In the genomic region with DNA sequence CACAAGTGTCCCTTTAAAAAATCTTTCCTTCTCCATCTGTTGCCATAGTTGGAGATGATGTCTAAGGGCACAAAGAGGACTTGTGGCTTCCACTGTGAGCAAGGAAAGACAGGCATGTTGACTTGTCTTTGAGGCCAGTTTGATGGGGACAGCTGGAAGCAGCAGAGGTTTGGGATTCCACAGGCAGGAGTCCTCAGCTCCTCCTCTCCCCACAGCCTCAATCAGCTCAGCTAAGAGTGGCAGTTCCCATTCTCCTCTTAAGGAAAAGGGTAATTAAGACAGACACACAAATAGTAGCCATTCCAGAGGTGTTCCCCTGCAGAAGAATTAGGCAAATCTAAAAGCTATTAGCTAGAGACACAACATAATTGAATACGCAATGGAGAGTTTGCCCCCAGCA, we compare ENCODE assay signal across 19 cellular contexts.
A peak's percentile ranks its signal among the peaks of the same experiment; 100 is the strongest.
DNase-seq lines count a peak whose midpoint lies in the region; ATAC-seq and TF ChIP-seq lines count a peak whose summit lies in the region.
"Had no signal": no experiment of that assay in that cellular context is flagged by ENCODE, and none has a peak within 500 bp of the region (broad histone marks: within the 10 kb centered on the region; RNA-seq: fewer than 3 reads in every experiment).

No MANE protein-coding gene starts in this region.

- H3K4me3 ChIP-seq in SJCRH30 (no peak overlapping the region), psoas muscle (no peak overlapping the region)
- H3K4me3 ChIP-seq: BLaER1, MG63 had no signal

- H3K9me3 ChIP-seq in SJCRH30 (replicated peaks) (no peaks in the 10 kb centered on the region), psoas muscle (no peaks in the 10 kb centered on the region), H9 (ENCODE audit: control insufficient read depth, low read depth, low read length) (no peaks in the 10 kb centered on the region)
- H3K9me3 ChIP-seq: BLaER1 had no signal

- H2AFZ ChIP-seq in H9 (ENCODE audit: low read length) = no peak overlapping the region

- no peak overlapping the region for H3K9ac ChIP-seq in H9 (ENCODE audit: extremely low read depth, insufficient read length, low read length)
- H3K9ac ChIP-seq: BLaER1, KMS-11 had no signal

- H3K4ac ChIP-seq in H9 (ENCODE audit: low read depth, low read length) = no peak overlapping the region

- no peak overlapping the region for H4K8ac ChIP-seq in H9 (replicated peaks; ENCODE audit: insufficient read length, low read depth, low read length)

- H3K27me3 ChIP-seq in SJCRH30 (no peaks in the 10 kb centered on the region), psoas muscle (ENCODE audit: insufficient read depth in 3 of 3, low read length in 2 of 3) (no peaks in the 10 kb centered on the region), H9 (ENCODE audit: insufficient read depth, low read length) (no peaks in the 10 kb centered on the region)
- H3K27me3 ChIP-seq: BLaER1, MG63 had no signal

- no peaks in the 10 kb centered on the region for H3K36me3 ChIP-seq in SJCRH30
- no peaks in the 10 kb centered on the region for H3K36me3 ChIP-seq in psoas muscle (ENCODE audit: insufficient read depth in 1 of 2, low read depth in 1 of 2)
- H3K36me3 ChIP-seq: BLaER1, MG63 had no signal

- H4K20me1 ChIP-seq in H9 (ENCODE audit: control insufficient read depth, insufficient read depth, insufficient read length) = no peaks in the 10 kb centered on the region
- H4K20me1 ChIP-seq: BLaER1 had no signal

- TF ChIP-seq CTCF in psoas muscle (IDR thresholded peaks at IDR 0.05) (no peak), H9 (conservative IDR thresholded peaks at IDR 0.05) (no peak)

- no peak overlapping the region for H3K4me3 Mint-ChIP-seq in H9
- H3K4me3 Mint-ChIP-seq: CD8-positive, alpha-beta T cell; HFFc6 had no signal

- H3K9me3 Mint-ChIP-seq in H9 = no peaks in the 10 kb centered on the region
- H3K9me3 Mint-ChIP-seq: CD8-positive, alpha-beta T cell; HFFc6 had no signal

- peaks cover 10 to 12% of the 10 kb centered on the region in 2 experiments for H3K4me1 Mint-ChIP-seq in H9

- ATAC-seq in psoas muscle = no peak
- no peak for ATAC-seq in HG03196 (IDR thresholded peaks at IDR 0.05; ENCODE audit: unreplicated experiment)
- ATAC-seq: CD8-positive, alpha-beta T cell had no signal

- peaks cover 61% of the 10 kb centered on the region for H3K4me1 ChIP-seq in SJCRH30
- H3K4me1 ChIP-seq in psoas muscle = peaks cover 35% of the 10 kb centered on the region
- H3K4me1 ChIP-seq in H9 (ENCODE audit: insufficient read depth, low read length) = no peaks in the 10 kb centered on the region

- H3K18ac ChIP-seq in H9 (ENCODE audit: insufficient read length, low read depth, low read length) = no peak overlapping the region

- H3K79me2 ChIP-seq in H9 (ENCODE audit: insufficient read depth, low read length) = no peaks in the 10 kb centered on the region

- 96 to 100% (median 100%) methylated on average over 1 of the region's 1 CpG for WGBS in psoas muscle, 3 donors
- WGBS in H9 (ENCODE audit: extremely low coverage, insufficient read length, low lambda C conversion rate) = no CpG with 5 or more reads among the region's 1 CpG

- H3K56ac ChIP-seq in H9 (ENCODE audit: insufficient read length, low read depth, low read length) = no peak overlapping the region

- H3K23ac ChIP-seq in H9 (ENCODE audit: insufficient read length, low read depth, low read length) = no peak overlapping the region

- no peak overlapping the region for H2AK5ac ChIP-seq in H9 (ENCODE audit: insufficient read length, low read length)

- H2BK12ac ChIP-seq in H9 (ENCODE audit: insufficient read length, low read depth, low read length) = no peak overlapping the region

- no peak overlapping the region for H4K5ac ChIP-seq in H9 (ENCODE audit: insufficient read length, low read depth, low read length)

- no peaks in the 10 kb centered on the region; a peak in 1 of 7 replicates for H3K36me3 Mint-ChIP-seq in H9 (ENCODE audit: insufficient read depth in 1 of 3, low read depth in 3 of 3)
- H3K36me3 Mint-ChIP-seq: CD8-positive, alpha-beta T cell had no signal

- no peaks in the 10 kb centered on the region for H3K79me1 ChIP-seq in H9 (ENCODE audit: insufficient read depth, low read depth, low read length, poor library complexity, severe bottlenecking)

- no peak overlapping the region for H2BK15ac ChIP-seq in H9 (ENCODE audit: low read depth, low read length)

- H3K4me2 ChIP-seq in H9 (ENCODE audit: insufficient read depth, insufficient read length, low read length) = no peak overlapping the region
- H3K4me2 ChIP-seq: BLaER1, KMS-11 had no signal

- H2BK5ac ChIP-seq in H9 (ENCODE audit: insufficient read length, low read length) = no peak overlapping the region

- DNase-seq in EH (ENCODE audit: low read depth) (peak; percentile 13), SJCRH30 (peak; percentile 93 to 97), iPS-NIHi7 (ENCODE audit: extremely low spot score) (peak; percentile 26), psoas muscle (no peak), superior temporal gyrus (ENCODE audit: extremely low spot score) (no peak), epidermal melanocyte (ENCODE audit: insufficient read length, low spot score) (no peak), H9 (no peak)
- DNase-seq: CD8-positive, alpha-beta T cell; DND-41; HFFc6; MG63; NCI-H1092; NCI-H187; NCI-H446; NCI-H69; RPMI8226 had no signal

- no peak overlapping the region for H2BK120ac ChIP-seq in H9 (ENCODE audit: low read depth, low read length, poor library complexity, severe bottlenecking)

- H3K27ac ChIP-seq in SJCRH30 (peak overlapping the region; percentile 97), psoas muscle (peak overlapping the region; percentile 91), H9 (ENCODE audit: insufficient read length, low read depth, low read length) (no peak overlapping the region)
- H3K27ac ChIP-seq: BLaER1, KMS-11 had no signal

- H3K23me2 ChIP-seq in H9 (ENCODE audit: insufficient read length, low read depth, low read length, poor library complexity, severe bottlenecking) = no peaks in the 10 kb centered on the region

- H3K27ac Mint-ChIP-seq in H9 = no peak overlapping the region
- H3K27ac Mint-ChIP-seq: CD8-positive, alpha-beta T cell; HFFc6 had no signal

- H3T11ph ChIP-seq in H9 (ENCODE audit: low read length) = no peak overlapping the region

- no peak overlapping the region for H2BK20ac ChIP-seq in H9 (ENCODE audit: low read depth, low read length, poor library complexity, severe bottlenecking)

- H3K27me3 Mint-ChIP-seq in H9 (ENCODE audit: low read depth) = no peaks in the 10 kb centered on the region; the same call in 1 of the 2 replicates

- intact Hi-C loops in psoas muscle (cut with DNase I) = loop anchor here (2.0 to 10.0 kb wide), 5 partner anchors 212 to 435 kb away; a partner anchor contains a TSS

- H3K14ac ChIP-seq in H9 (ENCODE audit: insufficient read depth, low read length) = no peak overlapping the region

- no peak overlapping the region for H4K91ac ChIP-seq in H9 (ENCODE audit: insufficient read length, low read depth, low read length)

Comparison
In these comparisons a context has a peak if more than half of its experiments do, and no peak if none do; other contexts are left out.
1. DNase-seq: peak in EH (single experiment), SJCRH30 (2 of 2) and iPS-NIHi7 (single experiment); none in psoas muscle (0 of 2), superior temporal gyrus (single experiment), epidermal melanocyte (single experiment) and H9 (single experiment).